In genomic region chr1:62676606-62677356, GRCh38 we compare ENCODE assay signal across 16 cellular contexts. TPM values are rescaled to one million over a fixed set of nuclear protein-coding genes. Genes with fewer than 3 reads are reported as not detected.
DNase-seq lines count a peak whose midpoint lies in the region; ATAC-seq, FAIRE-seq and TF ChIP-seq lines count a peak whose summit lies in the region.
"Had no signal": no experiment of that assay in that cellular context is flagged by ENCODE, and none has a peak within 500 bp of the region (broad histone marks: within the 10 kb centered on the region; RNA-seq: fewer than 3 reads in every experiment).

No MANE protein-coding gene starts in this region.

- H3K9me3 ChIP-seq in Caco-2 = no peaks in the 10 kb centered on the region
- H3K9me3 ChIP-seq in astrocyte (ENCODE audit: insufficient read depth, low read depth, low read length) = no peaks in the 10 kb centered on the region
- H3K9me3 ChIP-seq in mesenchymal stem cell (ENCODE audit: control insufficient read depth, low read length) = no peaks in the 10 kb centered on the region
- H3K9me3 ChIP-seq: neutrophil, spleen had no signal

- no peak overlapping the region for H4K91ac ChIP-seq in mesenchymal stem cell (ENCODE audit: low read length)

- peaks cover 83% of the 10 kb centered on the region for H3K79me2 ChIP-seq in astrocyte (ENCODE audit: insufficient read depth, low read length)

- no peak overlapping the region for H3K23ac ChIP-seq in mesenchymal stem cell (ENCODE audit: low read length in 2 of 2)

- peak overlapping the region; percentile 17 to 57 for H3K18ac ChIP-seq in mesenchymal stem cell (ENCODE audit: low read depth in 1 of 2, low read length in 2 of 2)

- H3K4me2 ChIP-seq in astrocyte (ENCODE audit: low read length) = peak overlapping the region; percentile 40
- no peak overlapping the region for H3K4me2 ChIP-seq in mesenchymal stem cell (ENCODE audit: low read length, poor library complexity, severe bottlenecking)

- POLR2A ChIA-PET in Caco-2 (lab: Charles Lee) = interaction anchor here (0.6 kb wide), 1 partner anchor 49 kb away, joined by 3 read pairs; no protein-coding TSS in a partner anchor
- POLR2A ChIA-PET in RWPE1 (lab: Yijun Ruan, JAX; ENCODE audit: low non-redundant PET) = no interaction called here

- H3K14ac ChIP-seq in mesenchymal stem cell (ENCODE audit: low read length in 2 of 2) = no peak overlapping the region

- H3K9me3 Mint-ChIP-seq in Caco-2 (ENCODE audit: unreplicated experiment) (no peaks in the 10 kb centered on the region), astrocyte (ENCODE audit: unreplicated experiment) (peaks cover 2% of the 10 kb centered on the region)
- H3K9me3 Mint-ChIP-seq: activated naive CD4-positive, alpha-beta T cell treated with anti-CD3 and anti-CD28 coated beads for 36 hours; central memory CD8-positive, alpha-beta T cell had no signal

- H3K27me3 ChIP-seq in Caco-2 (replicated peaks; ENCODE audit: control insufficient read depth, insufficient read depth, low read length) (no peaks in the 10 kb centered on the region), astrocyte (ENCODE audit: insufficient read depth, low read length) (no peaks in the 10 kb centered on the region), mesenchymal stem cell (ENCODE audit: control insufficient read depth in 1 of 2, insufficient read depth in 1 of 2, low read length in 2 of 2) (no peaks in the 10 kb centered on the region)
- H3K27me3 ChIP-seq: neutrophil, spleen had no signal

- no peak for ATAC-seq in GM18502 (IDR thresholded peaks at IDR 0.05; ENCODE audit: poor library complexity, unreplicated experiment)

- H3K4me1 Mint-ChIP-seq in Caco-2 (ENCODE audit: low read depth, unreplicated experiment) (peaks cover 13% of the 10 kb centered on the region), astrocyte (ENCODE audit: low read depth, unreplicated experiment) (peaks cover 8% of the 10 kb centered on the region)

- CTCF ChIA-PET in Caco-2 (lab: Charles Lee) = no interaction called here
- CTCF ChIA-PET in RWPE1 (lab: Yijun Ruan, JAX) = no interaction called here

- H3K4me1 ChIP-seq in Caco-2 = peaks cover 11% of the 10 kb centered on the region; the same call in 1 of the 2 replicates
- H3K4me1 ChIP-seq in astrocyte (ENCODE audit: insufficient read depth, low read length) = peaks cover 10% of the 10 kb centered on the region
- no peaks in the 10 kb centered on the region for H3K4me1 ChIP-seq in mesenchymal stem cell (ENCODE audit: control insufficient read depth, insufficient read depth, low read depth, low read length)

- H3K4ac ChIP-seq in mesenchymal stem cell (ENCODE audit: low read depth in 1 of 2, low read length in 2 of 2) = no peak overlapping the region

- H3K36me3 ChIP-seq in Caco-2 (ENCODE audit: control insufficient read depth, insufficient read depth, low read length) = no peaks in the 10 kb centered on the region
- no peaks in the 10 kb centered on the region for H3K36me3 ChIP-seq in astrocyte (ENCODE audit: insufficient read depth, low read length)
- no peaks in the 10 kb centered on the region for H3K36me3 ChIP-seq in mesenchymal stem cell (ENCODE audit: control insufficient read depth in 1 of 2, insufficient read depth in 2 of 2, low read depth in 1 of 2, low read length in 2 of 2)
- H3K36me3 ChIP-seq: neutrophil, spleen had no signal

- DNase-seq in Caco-2 (no peak), Kasumi-1 (lab: John Stamatoyannopoulos, UW) (peak; percentile 10 to 18), astrocyte (ENCODE audit: low read depth) (peak; percentile 55), mesenchymal stem cell (peak; percentile 19), glomerular visceral epithelial cell (ENCODE audit: extremely low spot score) (no peak), GDM1 (lab: John Stamatoyannopoulos, UW) (no peak), RWPE1 (ENCODE audit: low spot score) (no peak)
- DNase-seq: activated naive CD4-positive, alpha-beta T cell treated with anti-CD3 and anti-CD28 coated beads for 36 hours; NCI-H146; NCI-H524; spleen had no signal

- H3K27ac Mint-ChIP-seq in Caco-2 (ENCODE audit: unreplicated experiment) (peak overlapping the region; percentile 44), astrocyte (ENCODE audit: unreplicated experiment) (peak overlapping the region; percentile 42)
- H3K27ac Mint-ChIP-seq: activated naive CD4-positive, alpha-beta T cell treated with anti-CD3 and anti-CD28 coated beads for 36 hours; memory B cell had no signal

- H2BK5ac ChIP-seq in mesenchymal stem cell (ENCODE audit: low read depth, low read length, poor library complexity, severe bottlenecking) = no peak overlapping the region

- peaks cover 35% of the 10 kb centered on the region for H4K20me1 ChIP-seq in astrocyte (ENCODE audit: insufficient read depth, low read length)

- FAIRE-seq in astrocyte (lab: Jason Lieb, UNC) = peak; percentile 23
- FAIRE-seq: TTC549 had no signal

- TF ChIP-seq CTCF in Caco-2 (IDR thresholded peaks at IDR 0.05; ENCODE audit: insufficient read depth in 1 of 2, low read depth in 1 of 2, low read length in 1 of 2, severe bottlenecking in 1 of 2, unreplicated experiment in 1 of 2) = no peak
- TF ChIP-seq CTCF in astrocyte (IDR thresholded peaks at IDR 0.05; ENCODE audit: insufficient read depth, low read depth, low read length) = no peak
- no peak for TF ChIP-seq CTCF in RWPE1 (conservative IDR thresholded peaks at IDR 0.05; ENCODE audit: low read depth)

- no peak overlapping the region for H4K8ac ChIP-seq in mesenchymal stem cell (ENCODE audit: low read length)

- H2AFZ ChIP-seq in astrocyte (ENCODE audit: low read depth, low read length) = no peak overlapping the region
- H2AFZ ChIP-seq in mesenchymal stem cell (ENCODE audit: low read depth, low read length) = no peak overlapping the region

- H3K36me3 Mint-ChIP-seq in Caco-2 (ENCODE audit: insufficient read depth, unreplicated experiment) (peaks cover 6% of the 10 kb centered on the region), astrocyte (ENCODE audit: low read depth, unreplicated experiment) (no peaks in the 10 kb centered on the region)

- intact Hi-C loops in Caco-2 (cut with micrococcal nuclease; ENCODE audit: unreplicated experiment) = no loop called here

- no TSS peak for BruUV-seq in Caco-2 (replicated peaks; lab: Mats Ljungman, UMichigan)

- H3K4me3 ChIP-seq in Caco-2 (ENCODE audit: low read depth, low read length) (no peak overlapping the region), astrocyte (ENCODE audit: insufficient read depth, low read depth, low read length) (no peak overlapping the region), mesenchymal stem cell (ENCODE audit: insufficient read depth in 1 of 2, low read depth in 1 of 2, low read length in 2 of 2) (peak overlapping the region in 1 of 2 experiments; percentile 32)
- H3K4me3 ChIP-seq: spleen had no signal

- WGBS in mesenchymal stem cell = 100% methylated on average over 2 of the region's 2 CpGs

- no peak overlapping the region for H3K4me3 Mint-ChIP-seq in Caco-2 (ENCODE audit: unreplicated experiment)
- H3K4me3 Mint-ChIP-seq in astrocyte (ENCODE audit: unreplicated experiment) = no peak overlapping the region
- H3K4me3 Mint-ChIP-seq: activated naive CD4-positive, alpha-beta T cell treated with anti-CD3 and anti-CD28 coated beads for 36 hours; central memory CD8-positive, alpha-beta T cell; memory B cell had no signal

- H3K9ac ChIP-seq in astrocyte (ENCODE audit: low read length) (no peak overlapping the region), mesenchymal stem cell (ENCODE audit: low read length) (peak overlapping the region; percentile 69)

- no peak overlapping the region for H2BK120ac ChIP-seq in mesenchymal stem cell (ENCODE audit: low read depth, low read length)

- peaks cover 4% of the 10 kb centered on the region for H3K79me1 ChIP-seq in mesenchymal stem cell (replicated peaks; ENCODE audit: low read length, poor library complexity, severe bottlenecking)

- no peaks in the 10 kb centered on the region for H3K27me3 Mint-ChIP-seq in Caco-2 (ENCODE audit: insufficient read depth, unreplicated experiment)
- no peaks in the 10 kb centered on the region for H3K27me3 Mint-ChIP-seq in astrocyte (ENCODE audit: low read depth, unreplicated experiment)
- H3K27me3 Mint-ChIP-seq: central memory CD8-positive, alpha-beta T cell; memory B cell had no signal

- no peak overlapping the region for H2BK12ac ChIP-seq in mesenchymal stem cell (ENCODE audit: low read length in 2 of 2)

- H3K27ac ChIP-seq in astrocyte (ENCODE audit: low read depth, low read length) (peak overlapping the region; percentile 22), mesenchymal stem cell (ENCODE audit: low read length, poor library complexity, severe bottlenecking) (no peak overlapping the region), RWPE1 (no peak overlapping the region)
- H3K27ac ChIP-seq: neutrophil, spleen had no signal

- no peak overlapping the region for H2BK15ac ChIP-seq in mesenchymal stem cell (ENCODE audit: low read depth, poor library complexity, severe bottlenecking)

- no peak overlapping the region for H2AK5ac ChIP-seq in mesenchymal stem cell (ENCODE audit: low read length, severe bottlenecking)

RNA-seq across cellular contexts. Expression of gene DOCK7, which starts 11.4 kb away (rescaled TPM):
- 43.6 and 48.9 TPM in 2 replicates for total RNA-seq in Caco-2 (2022)
- 68.7 and 71.2 TPM in 2 replicates for total RNA-seq in astrocyte
- 35.9 TPM for polyA plus RNA-seq in mesenchymal stem cell (2013, experiment 1 of 2)
- polyA plus RNA-seq in mesenchymal stem cell (2013, experiment 2 of 2) = 37.5 TPM

Comparison
In these comparisons a context has a peak if more than half of its experiments do, and no peak if none do; other contexts are left out.
1. DNase-seq: peak in Kasumi-1 (2 of 2), astrocyte (single experiment) and mesenchymal stem cell (single experiment); none in Caco-2 (0 of 2), glomerular visceral epithelial cell (single experiment), GDM1 (single experiment) and RWPE1 (single experiment).